ENCODE assay signal across 19 cellular contexts in genomic region chr5:91053733-91054010, GRCh38.
"Had no signal": no experiment of that assay in that cellular context is flagged by ENCODE, and none has a peak within 500 bp of the region (broad histone marks: within the 10 kb centered on the region; RNA-seq: fewer than 3 reads in every experiment).

No MANE protein-coding gene starts in this region.

- H3K4me3 ChIP-seq: esophagus squamous epithelium, hepatocyte, right atrium auricular region, spleen, thoracic aorta, transverse colon had no signal

- H3K4me1 Mint-ChIP-seq: central memory CD8-positive, alpha-beta T cell; naive thymus-derived CD8-positive, alpha-beta T cell; stimulated activated naive B cell treated with anti-CD40 and anti-IgM and Interleukin-4, amounts not matched to agents 10 μg/mL and 1 μg/mL and 100 μg/mL, for 72 hours had no signal

- H3K9me3 Mint-ChIP-seq: central memory CD8-positive, alpha-beta T cell; stimulated activated naive B cell treated with anti-CD40 and anti-IgM and Interleukin-4, amounts not matched to agents 10 μg/mL and 1 μg/mL and 100 μg/mL, for 72 hours; stimulated activated naive CD8-positive, alpha-beta T cell treated with anti-CD3 and anti-CD28 coated beads, Interleukin-15, amount 100 ng/mL, for 72 hours had no signal

- H3K36me3 Mint-ChIP-seq: naive thymus-derived CD8-positive, alpha-beta T cell; stimulated activated naive B cell treated with anti-CD40 and anti-IgM and Interleukin-4, amounts not matched to agents 10 μg/mL and 1 μg/mL and 100 μg/mL, for 72 hours had no signal

- DNase-seq: effector memory CD4-positive, alpha-beta T cell; esophagus squamous epithelium; head of caudate nucleus; left colon; left ventricle myocardium superior; naive thymus-derived CD8-positive, alpha-beta T cell; spleen; stimulated activated CD4-positive, alpha-beta T cell treated with anti-CD3 and anti-CD28 coated beads, Interleukin-15, amount 100 ng/mL, for 24 hours; stimulated activated CD4-positive, alpha-beta T cell treated with anti-CD3 and anti-CD28 coated beads, Interleukin-1b, Interleukin-23, amount 100 ng/mL, for 48 hours; stimulated activated CD4-positive, alpha-beta T cell treated with anti-CD3 and anti-CD28 coated beads, Interleukin-4, amount 100 ng/mL, for 4 hours; stimulated activated naive B cell treated with anti-CD40 and anti-IgM and Interleukin-4, amounts not matched to agents 10 μg/mL and 1 μg/mL and 100 μg/mL, for 72 hours; stimulated activated naive CD8-positive, alpha-beta T cell treated with anti-CD3 and anti-CD28 coated beads, Interleukin-15, amount 100 ng/mL, for 72 hours; substantia nigra; transverse colon had no signal

- H3K27me3 ChIP-seq: esophagus squamous epithelium, hepatocyte, right atrium auricular region, spleen, transverse colon had no signal

- H3K36me3 ChIP-seq: esophagus squamous epithelium, right atrium auricular region, spleen, thoracic aorta, transverse colon had no signal

- H3K27ac Mint-ChIP-seq: naive thymus-derived CD8-positive, alpha-beta T cell; stimulated activated naive B cell treated with anti-CD40 and anti-IgM and Interleukin-4, amounts not matched to agents 10 μg/mL and 1 μg/mL and 100 μg/mL, for 72 hours; stimulated activated naive CD8-positive, alpha-beta T cell treated with anti-CD3 and anti-CD28 coated beads, Interleukin-15, amount 100 ng/mL, for 72 hours had no signal

- H3K4me3 Mint-ChIP-seq: central memory CD8-positive, alpha-beta T cell; naive thymus-derived CD8-positive, alpha-beta T cell; neural crest cell; stimulated activated naive B cell treated with anti-CD40 and anti-IgM and Interleukin-4, amounts not matched to agents 10 μg/mL and 1 μg/mL and 100 μg/mL, for 72 hours; stimulated activated naive CD8-positive, alpha-beta T cell treated with anti-CD3 and anti-CD28 coated beads, Interleukin-15, amount 100 ng/mL, for 72 hours had no signal

- H3K27ac ChIP-seq: esophagus squamous epithelium, hepatocyte, right atrium auricular region, thoracic aorta, transverse colon had no signal

- H3K9me3 ChIP-seq: esophagus squamous epithelium, right atrium auricular region, spleen, thoracic aorta, transverse colon had no signal

- ATAC-seq: left colon; naive thymus-derived CD8-positive, alpha-beta T cell; stimulated activated naive B cell treated with anti-CD40 and anti-IgM and Interleukin-4, amounts not matched to agents 10 μg/mL and 1 μg/mL and 100 μg/mL, for 72 hours; stimulated activated naive CD8-positive, alpha-beta T cell treated with anti-CD3 and anti-CD28 coated beads, Interleukin-15, amount 100 ng/mL, for 72 hours had no signal
